In the genomic region with DNA sequence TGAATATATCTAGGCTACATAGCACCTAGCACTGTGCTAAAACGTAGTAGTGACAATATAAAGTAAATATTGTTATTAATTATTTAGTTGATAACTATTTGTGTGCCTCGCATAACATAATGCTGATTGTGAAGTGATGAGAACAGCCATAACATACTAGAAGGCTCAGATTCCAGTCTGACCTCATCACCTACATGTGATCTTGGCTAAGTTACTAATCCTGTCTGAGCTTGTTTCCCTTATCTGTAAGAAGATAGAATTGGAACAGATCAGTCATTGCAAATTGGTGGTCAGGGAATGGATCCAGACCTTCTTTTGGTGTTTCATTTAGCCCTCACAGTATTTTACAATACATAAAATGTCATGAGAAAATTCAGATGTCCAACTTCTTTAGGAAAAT, we compare ENCODE assay signal across 18 cellular contexts.
A peak's percentile ranks its signal among the peaks of the same experiment; 100 is the strongest.
DNase-seq lines count a peak whose midpoint lies in the region; TF ChIP-seq lines count a peak whose summit lies in the region.
"Had no signal": no experiment of that assay in that cellular context is flagged by ENCODE, and none has a peak within 500 bp of the region (broad histone marks: within the 10 kb centered on the region; RNA-seq: fewer than 3 reads in every experiment).

No MANE protein-coding gene starts in this region.

- H3K9me3 ChIP-seq in endodermal cell (ENCODE audit: control insufficient read depth, low read length) (no peaks in the 10 kb centered on the region), neural progenitor cell (ENCODE audit: low read depth) (no peaks in the 10 kb centered on the region)
- H3K9me3 ChIP-seq: A549, ascending aorta, Caco-2, left ventricle myocardium inferior, MG63 had no signal

- H3K4me2 ChIP-seq in neural progenitor cell = peak overlapping the region; percentile 62
- H3K4me2 ChIP-seq: A549 had no signal

- H2AFZ ChIP-seq in neural progenitor cell (replicated peaks) = no peak overlapping the region

- TF ChIP-seq CTCF in endodermal cell (conservative IDR thresholded peaks at IDR 0.05) (no peak), neural progenitor cell (IDR thresholded peaks at IDR 0.05) (no peak)

- H3K9me3 Mint-ChIP-seq in endodermal cell (no peaks in the 10 kb centered on the region), neural progenitor cell (peaks cover 7% of the 10 kb centered on the region)
- no peaks in the 10 kb centered on the region for H3K9me3 Mint-ChIP-seq in activated CD4-positive, alpha-beta T cell treated with anti-CD3 and anti-CD28 coated beads, Interleukin-2, amount 10 ng/mL, durations not matched to agents 7 days and 5 days

- H3K27me3 ChIP-seq in endodermal cell (ENCODE audit: control insufficient read depth, insufficient read depth, low read length, poor library complexity, severe bottlenecking) (no peaks in the 10 kb centered on the region), neural progenitor cell (no peaks in the 10 kb centered on the region)
- H3K27me3 ChIP-seq: ascending aorta, MG63 had no signal

- H3K4me3 ChIP-seq in endodermal cell (ENCODE audit: low read length) (peak overlapping the region; percentile 50), neural progenitor cell (peak overlapping the region; percentile 8)
- H3K4me3 ChIP-seq: A549, ascending aorta, left ventricle myocardium inferior, MG63 had no signal

- H3F3A ChIP-seq in neural progenitor cell (ENCODE audit: low read depth) = peaks cover 37% of the 10 kb centered on the region

- no peaks in the 10 kb centered on the region for H3K36me3 ChIP-seq in endodermal cell (ENCODE audit: control insufficient read depth, insufficient read depth, low read length)
- no peaks in the 10 kb centered on the region for H3K36me3 ChIP-seq in neural progenitor cell
- H3K36me3 ChIP-seq: ascending aorta, left ventricle myocardium inferior, MG63 had no signal

- H3K9ac ChIP-seq in endodermal cell (ENCODE audit: extremely low read depth, low read length, poor library complexity, severe bottlenecking) = peak overlapping the region; percentile 74
- H3K9ac ChIP-seq in neural progenitor cell = no peak overlapping the region

- no peaks in the 10 kb centered on the region for H3K27me3 Mint-ChIP-seq in endodermal cell (ENCODE audit: insufficient read depth)
- peaks cover 4% of the 10 kb centered on the region for H3K27me3 Mint-ChIP-seq in neural progenitor cell (ENCODE audit: insufficient read depth, low read depth)
- peaks cover 30% of the 10 kb centered on the region for H3K27me3 Mint-ChIP-seq in activated CD4-positive, alpha-beta T cell treated with anti-CD3 and anti-CD28 coated beads, Interleukin-2, amount 10 ng/mL, durations not matched to agents 7 days and 5 days

- CTCF ChIA-PET in activated CD4-positive, alpha-beta T cell treated with anti-CD3 and anti-CD28 coated beads, Interleukin-2, amount 10 ng/mL, durations not matched to agents 7 days and 5 days (lab: Charles Lee) = no interaction called here

- 63 to 100% methylated on average over 1 to 2 of the region's 2 CpGs for WGBS in endodermal cell (ENCODE audit: insufficient coverage in 1 of 2, insufficient read length in 1 of 2), 2 experiments

- peak overlapping the region; percentile 96 for H3K27ac Mint-ChIP-seq in endodermal cell
- peak overlapping the region; percentile 99 for H3K27ac Mint-ChIP-seq in neural progenitor cell
- H3K27ac Mint-ChIP-seq in activated CD4-positive, alpha-beta T cell treated with anti-CD3 and anti-CD28 coated beads, Interleukin-2, amount 10 ng/mL, durations not matched to agents 7 days and 5 days = no peak overlapping the region
- H3K27ac Mint-ChIP-seq: activated naive CD4-positive, alpha-beta T cell treated with anti-CD3 and anti-CD28 coated beads, Interleukin-2, amount 50 U/mL, for 24 hours had no signal

- H3K36me3 Mint-ChIP-seq in endodermal cell (ENCODE audit: low read depth) (no peaks in the 10 kb centered on the region), neural progenitor cell (no peaks in the 10 kb centered on the region)
- H3K36me3 Mint-ChIP-seq in activated CD4-positive, alpha-beta T cell treated with anti-CD3 and anti-CD28 coated beads, Interleukin-2, amount 10 ng/mL, durations not matched to agents 7 days and 5 days (ENCODE audit: low read depth) = no peaks in the 10 kb centered on the region
- H3K36me3 Mint-ChIP-seq: activated naive CD4-positive, alpha-beta T cell treated with anti-CD3 and anti-CD28 coated beads, Interleukin-2, amount 50 U/mL, for 24 hours had no signal

- H3K4me1 ChIP-seq in endodermal cell (ENCODE audit: control insufficient read depth, insufficient read depth, low read length) = peaks cover 33% of the 10 kb centered on the region
- peaks cover 42% of the 10 kb centered on the region for H3K4me1 ChIP-seq in neural progenitor cell
- H3K4me1 ChIP-seq: A549, ascending aorta, Caco-2 had no signal

- H3K27ac ChIP-seq in endodermal cell (ENCODE audit: low read depth, low read length) = peak overlapping the region; percentile 96
- peak overlapping the region; percentile 88 for H3K27ac ChIP-seq in neural progenitor cell
- H3K27ac ChIP-seq: A549, ascending aorta, HL-60, left ventricle myocardium inferior had no signal

- POLR2A ChIA-PET in activated CD4-positive, alpha-beta T cell treated with anti-CD3 and anti-CD28 coated beads, Interleukin-2, amount 10 ng/mL, durations not matched to agents 7 days and 5 days (lab: Charles Lee) = no interaction called here

- H3K4me1 Mint-ChIP-seq in endodermal cell (peaks cover 54% of the 10 kb centered on the region), neural progenitor cell (peaks cover 60% of the 10 kb centered on the region)
- no peaks in the 10 kb centered on the region for H3K4me1 Mint-ChIP-seq in activated CD4-positive, alpha-beta T cell treated with anti-CD3 and anti-CD28 coated beads, Interleukin-2, amount 10 ng/mL, durations not matched to agents 7 days and 5 days
- H3K4me1 Mint-ChIP-seq: activated naive CD4-positive, alpha-beta T cell treated with anti-CD3 and anti-CD28 coated beads, Interleukin-2, amount 50 U/mL, for 24 hours had no signal

- peak; percentile 53 for DNase-seq in NCI-H1092 treated with DMSO at 0.1 percent for 48 hours (lab: John Stamatoyannopoulos, UW)
- no peak for DNase-seq in NCI-H1092 (lab: John Stamatoyannopoulos, UW)
- peak; percentile 31 for DNase-seq in NCI-H2196 (lab: John Stamatoyannopoulos, UW; ENCODE audit: unreplicated experiment)
- DNase-seq in endodermal cell = no peak
- DNase-seq in neural progenitor cell (ENCODE audit: low spot score) = no peak
- no peak for DNase-seq in activated CD4-positive, alpha-beta T cell treated with anti-CD3 and anti-CD28 coated beads, Interleukin-2, amount 10 ng/mL, durations not matched to agents 7 days and 5 days
- no peak for DNase-seq in HT-29 (ENCODE audit: low spot score)
- DNase-seq in A172 (ENCODE audit: low spot score) = no peak
- DNase-seq: cerebellar nuclear complex; effector CD8-positive, alpha-beta T cell; left ventricle myocardium inferior; MG63; stimulated activated CD8-positive, alpha-beta memory T cell treated with anti-CD3 and anti-CD28 coated beads, Interleukin-4, amount 100 ng/mL, for 48 hours had no signal

- no peaks in the 10 kb centered on the region for H3K79me2 ChIP-seq in neural progenitor cell (ENCODE audit: low read depth)

- H3K4me3 Mint-ChIP-seq in endodermal cell (peak overlapping the region; percentile 19), neural progenitor cell (no peak overlapping the region)
- H3K4me3 Mint-ChIP-seq in activated CD4-positive, alpha-beta T cell treated with anti-CD3 and anti-CD28 coated beads, Interleukin-2, amount 10 ng/mL, durations not matched to agents 7 days and 5 days = no peak overlapping the region
- H3K4me3 Mint-ChIP-seq: activated naive CD4-positive, alpha-beta T cell treated with anti-CD3 and anti-CD28 coated beads, Interleukin-2, amount 50 U/mL, for 24 hours had no signal

- peaks cover 3% of the 10 kb centered on the region for H4K20me1 ChIP-seq in neural progenitor cell (ENCODE audit: low read depth)

Comparison
In these comparisons a context has a peak if more than half of its experiments do, and no peak if none do; other contexts are left out.
1. DNase-seq: peak in NCI-H1092 treated with DMSO at 0.1 percent for 48 hours (single experiment) and NCI-H2196 (single experiment); none in NCI-H1092 (single experiment), endodermal cell (single experiment), neural progenitor cell (single experiment), activated CD4-positive, alpha-beta T cell treated with anti-CD3 and anti-CD28 coated beads, Interleukin-2, amount 10 ng/mL, durations not matched to agents 7 days and 5 days (single experiment), HT-29 (single experiment) and A172 (single experiment).